In genomic region chr6:121334299-121335104, GRCh38 we compare ENCODE assay signal across 8 cellular contexts.
A peak's percentile ranks its signal among the peaks of the same experiment; 100 is the strongest.
DNase-seq lines count a peak whose midpoint lies in the region; ATAC-seq and TF ChIP-seq lines count a peak whose summit lies in the region.

TBC1D32 (minus strand) TSS chr6:121334480; CDS start chr6:121334430, 50 bp downstream.

- H3K9me3 ChIP-seq in BLaER1: no peaks in the 10 kb centered on the region

- H3K27me3 ChIP-seq in BLaER1 (no peaks in the 10 kb centered on the region), layer of hippocampus (ENCODE audit: control insufficient read depth, insufficient read depth, low read length) (no peaks in the 10 kb centered on the region)

- H4K20me1 ChIP-seq in BLaER1: no peaks in the 10 kb centered on the region

- H3K27ac ChIP-seq in BLaER1 (peak within 1 kb of the TSS; percentile 90), coronary artery (peak within 1 kb of the TSS; percentile 90 to 96), layer of hippocampus (ENCODE audit: low read depth, low read length) (peak within 1 kb of the TSS; percentile 97)

- peak within 1 kb of the TSS; percentile 83 for H3K4me2 ChIP-seq in BLaER1

- no peaks in the 10 kb centered on the region for H3K36me3 ChIP-seq in BLaER1

- H3K4me1 ChIP-seq in BLaER1: peaks cover 36% of the 10 kb centered on the region

- H3K4me3 ChIP-seq in BLaER1 (peak within 1 kb of the TSS; percentile 76), coronary artery (peak within 1 kb of the TSS; percentile 91)

- TF ChIP-seq CTCF in coronary artery (IDR thresholded peaks at IDR 0.05): no peak

- DNase-seq in NCI-H524 treated with DMSO at 0.1 percent for 48 hours (lab: John Stamatoyannopoulos, UW) (peak; percentile 29), coronary artery (ENCODE audit: low spot score) (peak; percentile 92)
- DNase-seq in activated CD4-positive, alpha-beta T cell treated with anti-CD3 and anti-CD28 coated beads for 48 hours: peak; percentile 91
- DNase-seq in stimulated activated CD4-positive, alpha-beta T cell treated with anti-CD3 and anti-CD28 coated beads, Interleukin-1b, Interleukin-23, amount 100 ng/mL, for 24 hours (ENCODE audit: low read depth in 4 of 4, low spot score in 1 of 4): peak; percentile 73 to 81 (median 78)

- peak; percentile 98 for ATAC-seq in GM19324 (IDR thresholded peaks at IDR 0.05; ENCODE audit: low FRiP score, unreplicated experiment)
- peak; percentile 93 for ATAC-seq in HG03460 (IDR thresholded peaks at IDR 0.05; ENCODE audit: unreplicated experiment)

- H3K9ac ChIP-seq in BLaER1: peak within 1 kb of the TSS; percentile 79

Comparison
In these comparisons a context has a peak if more than half of its experiments do, and no peak if none do; other contexts are left out.
1. Peak in every context shown above with its lines: DNase-seq, ATAC-seq, H3K4me3 ChIP-seq and H3K27ac ChIP-seq.
2. DNase-seq: peak in every context shown above with its lines; median percentile 92 in coronary artery; 91 in activated CD4-positive, alpha-beta T cell treated with anti-CD3 and anti-CD28 coated beads for 48 hours; 78 in stimulated activated CD4-positive, alpha-beta T cell treated with anti-CD3 and anti-CD28 coated beads, Interleukin-1b, Interleukin-23, amount 100 ng/mL, for 24 hours; 29 in NCI-H524 treated with DMSO at 0.1 percent for 48 hours.